Comparison of ENCODE assay signal across 1 cellular context in genomic region chr16:27275394-27275793, GRCh38.
TF ChIP-seq lines count a peak whose summit lies in the region.

No MANE protein-coding gene starts in this region.

TF ChIP-seq in GM12891, 5 proteins besides CTCF, POLR2A, EP300 and RAD21:
- TF ChIP-seq SPI1 (IDR thresholded peaks at IDR 0.05; ENCODE audit: low read depth, low read length) (0 out of 2 replicates have a peak, but pooled peaks have one; percentile 29), POLR2AphosphoS5 (IDR thresholded peaks at IDR 0.05; ENCODE audit: low read depth, low read length) (no peak)
